ENCODE assay signal across 8 cellular contexts in genomic region chr13:46052314-46053161, GRCh38. TPM values are rescaled to one million over a fixed set of nuclear protein-coding genes. Genes with fewer than 3 reads are reported as not detected.
DNase-seq lines count a peak whose midpoint lies in the region; TF ChIP-seq lines count a peak whose summit lies in the region.

Gene ZC3H13 (minus strand): TSS chr13:46052746. CDS start chr13:46045507, 7,239 bp downstream.

- H3K36me3 Mint-ChIP-seq in HFFc6 (ENCODE audit: low read depth) = no peaks in the 10 kb centered on the region
- peaks cover 7% of the 10 kb centered on the region for H3K36me3 Mint-ChIP-seq in activated naive CD4-positive, alpha-beta T cell treated with anti-CD3 and anti-CD28 coated beads, Interleukin-2, amount 10 ng/mL, durations not matched to agents 7 days and 5 days

- H3K36me3 ChIP-seq in SK-N-MC (ENCODE audit: insufficient read depth, low read length) = no peaks in the 10 kb centered on the region; the same call in 1 of the 2 replicates

- TF ChIP-seq POLR2A in NB4 (IDR thresholded peaks at IDR 0.05; ENCODE audit: extremely low read depth, insufficient read length) = peak; percentile 87

- peak within 1 kb of the TSS; percentile 96 for H3K9ac ChIP-seq in SK-N-MC (ENCODE audit: insufficient read length)

- TF ChIP-seq CTCF in HFFc6 (IDR thresholded peaks at IDR 0.05) (peak; percentile 70), NB4 (IDR thresholded peaks at IDR 0.05; ENCODE audit: low read depth, low read length) (no peak)

- peaks cover 3% of the 10 kb centered on the region for H3K27me3 Mint-ChIP-seq in HFFc6 (ENCODE audit: insufficient read depth)
- peaks cover 20% of the 10 kb centered on the region for H3K27me3 Mint-ChIP-seq in activated naive CD4-positive, alpha-beta T cell treated with anti-CD3 and anti-CD28 coated beads, Interleukin-2, amount 10 ng/mL, durations not matched to agents 7 days and 5 days

- no peaks in the 10 kb centered on the region for H3K9me3 ChIP-seq in SK-N-MC (ENCODE audit: low read depth, low read length)

- CTCF ChIA-PET in activated naive CD4-positive, alpha-beta T cell treated with anti-CD3 and anti-CD28 coated beads, Interleukin-2, amount 10 ng/mL, durations not matched to agents 7 days and 5 days (lab: Charles Lee) = interaction anchor here (0.8 to 1.4 kb wide), 4 partner anchors 18 to 269 kb away, joined by 3 to 4 read pairs (median 4); no protein-coding TSS in a partner anchor

- H3K27ac ChIP-seq in SK-N-MC = peak within 1 kb of the TSS; percentile 91

- peak; percentile 97 for DNase-seq in HFFc6
- peak; percentile 98 for DNase-seq in NB4 (ENCODE audit: low read depth)
- peak; percentile 86 for DNase-seq in SK-N-MC (ENCODE audit: low read depth, low spot score)
- peak; percentile 97 for DNase-seq in activated naive CD4-positive, alpha-beta T cell treated with anti-CD3 and anti-CD28 coated beads, Interleukin-2, amount 10 ng/mL, durations not matched to agents 7 days and 5 days
- peak; percentile 92 for DNase-seq in germinal center (ENCODE audit: low spot score)
- peak; percentile 88 for DNase-seq in non-pigmented ciliary epithelial cell (ENCODE audit: low read depth)
- DNase-seq in superior temporal gyrus (ENCODE audit: extremely low spot score) = peak; percentile 99

- H3K4me3 ChIP-seq in GM08714 (ENCODE audit: low read length) (peak within 1 kb of the TSS; percentile 83), NB4 (ENCODE audit: low read depth, low read length) (peak within 1 kb of the TSS; percentile 98), SK-N-MC (peak within 1 kb of the TSS; percentile 92)

- H3K4me1 Mint-ChIP-seq in HFFc6 (ENCODE audit: low read depth) = peaks cover 41% of the 10 kb centered on the region
- H3K4me1 Mint-ChIP-seq in activated naive CD4-positive, alpha-beta T cell treated with anti-CD3 and anti-CD28 coated beads, Interleukin-2, amount 10 ng/mL, durations not matched to agents 7 days and 5 days = peaks cover 45% of the 10 kb centered on the region

- peak within 1 kb of the TSS; percentile 98 for H3K27ac Mint-ChIP-seq in HFFc6
- H3K27ac Mint-ChIP-seq in activated naive CD4-positive, alpha-beta T cell treated with anti-CD3 and anti-CD28 coated beads, Interleukin-2, amount 10 ng/mL, durations not matched to agents 7 days and 5 days = peak within 1 kb of the TSS; percentile 97

- peak within 1 kb of the TSS; percentile 96 for H3K4me3 Mint-ChIP-seq in HFFc6
- H3K4me3 Mint-ChIP-seq in activated naive CD4-positive, alpha-beta T cell treated with anti-CD3 and anti-CD28 coated beads, Interleukin-2, amount 10 ng/mL, durations not matched to agents 7 days and 5 days = peak within 1 kb of the TSS; percentile 91

- no peaks in the 10 kb centered on the region for H3K9me3 Mint-ChIP-seq in HFFc6
- no peaks in the 10 kb centered on the region for H3K9me3 Mint-ChIP-seq in activated naive CD4-positive, alpha-beta T cell treated with anti-CD3 and anti-CD28 coated beads, Interleukin-2, amount 10 ng/mL, durations not matched to agents 7 days and 5 days

RNA-seq across cellular contexts. Expression of gene ZC3H13, which starts in this region (rescaled TPM):
- total RNA-seq in HFFc6 (2021; fragmentation: NEBNext Ultra II Directional; extraction: Animal tissue kit (Norgen Biotek cat#: 25700)) = 10 to 100 TPM; 31.8 to 40.1 (median 35.6) TPM

Comparison
In these comparisons a context has a peak if more than half of its experiments do, and no peak if none do; other contexts are left out.
1. Peak in every context shown above with its lines: DNase-seq, H3K4me3 ChIP-seq and H3K27ac ChIP-seq.